8 cellular contexts compared by ENCODE assay signal in the genomic region with DNA sequence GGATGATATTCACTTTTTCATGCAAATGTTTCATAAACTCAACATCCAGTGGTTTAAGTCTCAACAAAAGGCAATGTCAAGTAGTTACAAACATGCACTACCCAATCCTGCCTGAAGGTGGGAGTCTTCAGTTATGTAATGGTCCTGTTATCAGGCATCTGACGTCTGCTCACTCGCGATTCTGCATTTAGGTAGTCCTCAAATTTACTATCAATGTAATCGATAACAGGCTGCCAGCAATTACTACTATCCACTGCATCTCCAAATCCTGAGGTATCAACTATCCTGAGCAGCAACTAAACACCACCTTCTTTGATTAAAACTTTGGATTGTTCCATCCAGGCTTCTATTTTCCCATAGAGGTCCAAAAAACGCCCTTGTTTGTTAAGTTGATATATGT. TPM values are rescaled to one million over a fixed set of nuclear protein-coding genes. Genes with fewer than 3 reads are reported as not detected.
DNase-seq lines count a peak whose midpoint lies in the region; ATAC-seq and TF ChIP-seq lines count a peak whose summit lies in the region.

No MANE protein-coding gene starts in this region.

- H3K27ac Mint-ChIP-seq in activated T-cell treated with anti-CD3 and anti-CD28 coated beads, Interleukin-2, amount 50 U/mL, for 24 hours, result no peak overlapping the region
- H3K27ac Mint-ChIP-seq in endothelial cell (ENCODE audit: unreplicated experiment), result no peak overlapping the region
- H3K27ac Mint-ChIP-seq in nephron, result no peak overlapping the region

- no peaks in the 10 kb centered on the region for H3K27me3 ChIP-seq in tibial nerve

- H3K4me3 ChIP-seq in WI38 (ENCODE audit: low read depth, low read length) (no peak overlapping the region), tibial nerve (no peak overlapping the region)

- H3K4me3 Mint-ChIP-seq in activated T-cell treated with anti-CD3 and anti-CD28 coated beads, Interleukin-2, amount 50 U/mL, for 24 hours, result no peak overlapping the region
- no peak overlapping the region for H3K4me3 Mint-ChIP-seq in endothelial cell (ENCODE audit: unreplicated experiment)
- no peak overlapping the region for H3K4me3 Mint-ChIP-seq in nephron

- DNase-seq in activated T-cell treated with anti-CD3 and anti-CD28 coated beads for 24 hours (ENCODE audit: low read depth), result peak; percentile 23
- DNase-seq in activated T-cell treated with anti-CD3 and anti-CD28 coated beads, Interleukin-2, amount 50 U/mL, for 24 hours, result no peak
- peak; percentile 27 for DNase-seq in NCI-H146 (lab: John Stamatoyannopoulos, UW)
- DNase-seq in endothelial cell (ENCODE audit: low spot score), result peak; percentile 67
- DNase-seq in tibial nerve (ENCODE audit: low spot score in 2 of 2), result peak; percentile 36 to 82

- no peaks in the 10 kb centered on the region for H3K36me3 Mint-ChIP-seq in activated T-cell treated with anti-CD3 and anti-CD28 coated beads, Interleukin-2, amount 50 U/mL, for 24 hours (ENCODE audit: low read depth)
- H3K36me3 Mint-ChIP-seq in endothelial cell (ENCODE audit: low read depth, unreplicated experiment), result no peaks in the 10 kb centered on the region
- no peaks in the 10 kb centered on the region for H3K36me3 Mint-ChIP-seq in nephron (ENCODE audit: low read depth)

- TF ChIP-seq CTCF in WI38 (IDR thresholded peaks at IDR 0.05; ENCODE audit: low read depth, low read length) (peak; percentile 63), endothelial cell (IDR thresholded peaks at IDR 0.05; ENCODE audit: unreplicated experiment) (peak; percentile 82), nephron (IDR thresholded peaks at IDR 0.05; ENCODE audit: unreplicated experiment in 3 of 3) (peak; percentile 66 to 68 (median 67)), tibial nerve (IDR thresholded peaks at IDR 0.05) (peak; percentile 52 to 64 (median 61))

- no peaks in the 10 kb centered on the region for H3K9me3 ChIP-seq in tibial nerve

- no peak overlapping the region for H3K27ac ChIP-seq in tibial nerve

- WGBS in tibial nerve, 2 donors, result 10 to 12% methylated on average over 5 of the region's 5 CpGs

- no peaks in the 10 kb centered on the region for H3K36me3 ChIP-seq in tibial nerve

- no peaks in the 10 kb centered on the region for H3K4me1 ChIP-seq in tibial nerve

- H3K27me3 Mint-ChIP-seq in activated T-cell treated with anti-CD3 and anti-CD28 coated beads, Interleukin-2, amount 50 U/mL, for 24 hours, result peaks cover 8% of the 10 kb centered on the region
- peaks cover 3% of the 10 kb centered on the region for H3K27me3 Mint-ChIP-seq in endothelial cell (ENCODE audit: unreplicated experiment)
- H3K27me3 Mint-ChIP-seq in nephron (ENCODE audit: low read depth), result peaks cover 5% of the 10 kb centered on the region

- no peak for TF ChIP-seq POLR2A in tibial nerve (IDR thresholded peaks at IDR 0.05)

- ATAC-seq in GM21526 (IDR thresholded peaks at IDR 0.05; ENCODE audit: low FRiP score, unreplicated experiment), result no peak

- TF ChIP-seq EP300 in tibial nerve (IDR thresholded peaks at IDR 0.05), result no peak

- no peaks in the 10 kb centered on the region for H3K9me3 Mint-ChIP-seq in activated T-cell treated with anti-CD3 and anti-CD28 coated beads, Interleukin-2, amount 50 U/mL, for 24 hours
- H3K9me3 Mint-ChIP-seq in endothelial cell (ENCODE audit: unreplicated experiment) (no peaks in the 10 kb centered on the region), nephron (no peaks in the 10 kb centered on the region)

- H3K4me1 Mint-ChIP-seq in activated T-cell treated with anti-CD3 and anti-CD28 coated beads, Interleukin-2, amount 50 U/mL, for 24 hours (ENCODE audit: low read depth), result peaks cover 3% of the 10 kb centered on the region
- H3K4me1 Mint-ChIP-seq in endothelial cell (ENCODE audit: unreplicated experiment), result peaks cover 16% of the 10 kb centered on the region
- H3K4me1 Mint-ChIP-seq in nephron, result no peaks in the 10 kb centered on the region

RNA-seq across cellular contexts. Expression of a gene that starts 51.2 kb away (rescaled TPM):
- total RNA-seq in endothelial cell (ENCODE audit: unreplicated experiment) (2.1 TPM), tibial nerve (1 to 10 TPM in 2 of 4 donors, under 1 TPM in 2; 0.42 to 2.9 (median 1.2) TPM)
